ENCODE assay signal across 16 cellular contexts in the genomic region with DNA sequence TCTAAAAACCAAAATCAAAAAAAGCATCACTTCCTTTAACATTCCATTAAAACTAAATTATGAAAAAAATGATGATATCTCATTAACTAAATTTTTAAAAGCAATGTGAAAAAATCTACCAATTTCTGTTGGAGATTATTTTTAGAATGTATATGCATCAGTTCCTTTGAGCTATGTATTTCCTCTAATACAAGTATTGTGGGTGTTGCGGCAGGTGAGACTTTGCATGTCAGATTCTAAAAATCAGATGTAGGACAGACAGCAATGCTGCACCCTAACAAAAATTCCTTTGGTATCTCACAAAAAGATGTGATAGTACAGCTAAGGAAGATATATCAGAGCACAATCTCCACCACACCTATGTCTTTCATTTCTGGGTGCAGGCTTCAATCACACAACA.
A peak's percentile ranks its signal among the peaks of the same experiment; 100 is the strongest.
DNase-seq lines count a peak whose midpoint lies in the region; ATAC-seq and TF ChIP-seq lines count a peak whose summit lies in the region.
"Had no signal": no experiment of that assay in that cellular context is flagged by ENCODE, and none has a peak within 500 bp of the region (broad histone marks: within the 10 kb centered on the region; RNA-seq: fewer than 3 reads in every experiment).

No MANE protein-coding gene starts in this region.

- ATAC-seq in GM19467 (IDR thresholded peaks at IDR 0.05; ENCODE audit: unreplicated experiment) = peak; percentile 46
- ATAC-seq in HG03045 (IDR thresholded peaks at IDR 0.05; ENCODE audit: unreplicated experiment) = peak; percentile 37
- ATAC-seq: activated T-cell treated with anti-CD3 and anti-CD28 coated beads, Interleukin-2, amount 50 U/mL, for 72 hours; foreskin keratinocyte had no signal

- H3K27ac ChIP-seq in SU-DHL-6 (ENCODE audit: low read depth, low read length) = peak overlapping the region; percentile 93
- H3K27ac ChIP-seq: dorsolateral prefrontal cortex, foreskin keratinocyte, SJSA1, skin epidermis had no signal

- peaks cover 83% of the 10 kb centered on the region for H3F3A ChIP-seq in SU-DHL-6 (ENCODE audit: insufficient read depth)

- H4K20me1 ChIP-seq in SU-DHL-6 (ENCODE audit: low read depth, low read length) = 0 out of 2 replicates have a peak, but pooled peaks cover under 1% of the 10 kb centered on the region

- no peaks in the 10 kb centered on the region for H3K9me3 ChIP-seq in SU-DHL-6 (ENCODE audit: insufficient read depth, low read length)
- H3K9me3 ChIP-seq: SJSA1 had no signal

- H2AFZ ChIP-seq in SU-DHL-6 (ENCODE audit: low read depth, low read length, severe bottlenecking) = no peak overlapping the region

- peaks cover 5% of the 10 kb centered on the region; the same call in 1 of the 2 replicates for H3K36me3 ChIP-seq in SU-DHL-6 (ENCODE audit: low read length)

- H3K4me3 ChIP-seq in GM12864 (ENCODE audit: low read depth, low read length) (peak overlapping the region; percentile 39; the same call in 1 of the 2 replicates), SU-DHL-6 (ENCODE audit: insufficient read depth, low read length, poor library complexity, severe bottlenecking) (peak overlapping the region; percentile 30)
- H3K4me3 ChIP-seq: dorsolateral prefrontal cortex, SJSA1, skin epidermis had no signal

- DNase-seq in GM12864 (ENCODE audit: low read depth) (no peak), NCI-H226 (no peak), nucleus accumbens (lab: John Stamatoyannopoulos, UW) (no peak)
- no peak for DNase-seq in effector CD8-positive, alpha-beta T cell (lab: John Stamatoyannopoulos, UW)
- DNase-seq in stimulated activated CD4-positive, alpha-beta T cell treated with anti-CD3 and anti-CD28 coated beads, Interleukin-15, amount 100 ng/mL, for 24 hours = no peak
- DNase-seq: activated T-cell treated with anti-CD3 and anti-CD28 coated beads, Interleukin-2, amount 50 U/mL, for 72 hours; anterior cingulate cortex; dorsolateral prefrontal cortex; foreskin keratinocyte; NCI-H1092 treated with DMSO at 0.1 percent for 48 hours; NCI-H69 had no signal

- peak overlapping the region; percentile 33 for H3K9ac ChIP-seq in SU-DHL-6 (ENCODE audit: low read length)

- H3K4me2 ChIP-seq in SU-DHL-6 (ENCODE audit: low read depth, low read length, poor library complexity, severe bottlenecking) = peak overlapping the region; percentile 86

- TF ChIP-seq CTCF in GM12864 (IDR thresholded peaks at IDR 0.05; ENCODE audit: low read depth, low read length, missing control alignments) = no peak
- TF ChIP-seq CTCF in SU-DHL-6 (IDR thresholded peaks at IDR 0.05; ENCODE audit: insufficient read depth, low read length, poor library complexity, severe bottlenecking) = no peak

- H3K27me3 ChIP-seq in SU-DHL-6 (ENCODE audit: low read length) = no peaks in the 10 kb centered on the region
- H3K27me3 ChIP-seq: dorsolateral prefrontal cortex, foreskin keratinocyte, SJSA1 had no signal

- no peaks in the 10 kb centered on the region for H3K9me2 ChIP-seq in SU-DHL-6 (replicated peaks; ENCODE audit: insufficient read depth, low read length)

- peaks cover 99% of the 10 kb centered on the region for H3K79me2 ChIP-seq in SU-DHL-6 (ENCODE audit: insufficient read depth, low read length)
